7 cellular contexts compared by ENCODE assay signal in the genomic region with DNA sequence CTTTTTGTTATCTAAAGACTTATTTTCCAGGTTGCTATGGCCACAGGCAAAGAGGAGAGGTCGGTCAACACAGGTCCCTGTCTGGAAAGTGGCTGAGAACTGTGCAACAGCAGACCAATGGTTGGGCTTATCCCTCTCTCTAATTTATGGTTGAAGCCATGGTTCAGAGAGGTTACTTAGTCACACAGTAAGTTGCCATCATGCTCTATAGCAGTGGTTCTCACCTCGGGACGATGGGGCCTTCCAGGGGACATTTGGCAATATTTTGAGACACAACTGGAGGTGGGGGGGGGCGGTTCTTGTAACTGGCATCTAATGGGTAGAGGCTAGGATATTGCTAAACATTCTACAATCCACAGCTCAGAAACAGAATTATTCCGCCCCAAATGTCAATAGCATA. TPM values are rescaled to one million over a fixed set of nuclear protein-coding genes. Genes with fewer than 3 reads are reported as not detected.
DNase-seq lines count a peak whose midpoint lies in the region; ATAC-seq and TF ChIP-seq lines count a peak whose summit lies in the region.

No MANE protein-coding gene starts in this region.

- H3K27ac ChIP-seq in PC-9 (no peak overlapping the region), esophagus (ENCODE audit: low read depth in 2 of 2, low read length in 1 of 2) (peak overlapping the region; percentile 93), sigmoid colon (peak overlapping the region; percentile 85 to 93 (median 89))

- no peak overlapping the region for H2AFZ ChIP-seq in PC-9

- peak overlapping the region; percentile 77; the same call in 1 of the 2 replicates for H3K9ac ChIP-seq in ES-I3 (ENCODE audit: low read depth, low read length)

- H3K9me2 ChIP-seq in PC-9 (ENCODE audit: insufficient read depth) = no peaks in the 10 kb centered on the region

- H3K9me3 ChIP-seq in ES-I3 (ENCODE audit: control insufficient read depth, insufficient read depth, low read length) = no peaks in the 10 kb centered on the region
- no peaks in the 10 kb centered on the region for H3K9me3 ChIP-seq in PC-9 (ENCODE audit: insufficient read depth, low read depth)
- H3K9me3 ChIP-seq in esophagus (ENCODE audit: control insufficient read depth in 2 of 2, insufficient read depth in 1 of 2, low read depth in 1 of 2, low read length in 1 of 2) = no peaks in the 10 kb centered on the region
- H3K9me3 ChIP-seq in sigmoid colon = no peaks in the 10 kb centered on the region

- intact Hi-C loops in PC-9 (cut with micrococcal nuclease; ENCODE audit: unreplicated experiment) (loop anchor here (1.0 to 5.0 kb wide), 7 partner anchors 31 to 1033 kb away; a partner anchor contains a TSS), sigmoid colon (cut with DNase I) (loop anchor here (5.0 to 10.0 kb wide), 3 partner anchors 120 to 397 kb away; a partner anchor contains a TSS)

- H3K36me3 ChIP-seq in ES-I3 (ENCODE audit: insufficient read depth, low read length) (peaks cover 9% of the 10 kb centered on the region; the same call in 1 of the 2 replicates), PC-9 (ENCODE audit: low read depth) (peaks cover 18% of the 10 kb centered on the region), esophagus (ENCODE audit: control insufficient read depth in 2 of 2, insufficient read depth in 2 of 2, low read length in 1 of 2) (no peaks in the 10 kb centered on the region), sigmoid colon (no peaks in the 10 kb centered on the region)

- POLR2A ChIA-PET in PC-9 (lab: Charles Lee; ENCODE audit: unreplicated experiment) = no interaction called here

- TF ChIP-seq EP300 in sigmoid colon (IDR thresholded peaks at IDR 0.05) = no peak

- CTCF ChIA-PET in PC-9 (lab: Charles Lee) = interaction anchor here (0.7 to 2.1 kb wide), 6 partner anchors 33 to 1403 kb away, joined by 5 to 20 read pairs (median 8); no protein-coding TSS in a partner anchor

- no peaks in the 10 kb centered on the region; the same call in 1 of the 2 replicates for H3K4me1 ChIP-seq in ES-I3 (ENCODE audit: insufficient read depth, low read length)
- peaks cover 16% of the 10 kb centered on the region for H3K4me1 ChIP-seq in PC-9 (replicated peaks; ENCODE audit: insufficient read depth)
- peaks cover 0 to 4% of the 10 kb centered on the region in 2 donors for H3K4me1 ChIP-seq in esophagus (ENCODE audit: control insufficient read depth in 2 of 2, insufficient read depth in 2 of 2, low read length in 1 of 2)
- peaks cover 0 to 46% (median 43%) of the 10 kb centered on the region in 4 donors for H3K4me1 ChIP-seq in sigmoid colon

- ATAC-seq in omental fat pad (ENCODE audit: low FRiP score) = no peak

- peaks cover 20% of the 10 kb centered on the region for H3K79me2 ChIP-seq in PC-9 (ENCODE audit: low read depth)

- no TSS peak for BruUV-seq in PC-9 (replicated peaks; lab: Mats Ljungman, UMichigan)

- H3K27me3 ChIP-seq in PC-9 (ENCODE audit: insufficient read depth, low read depth) = no peaks in the 10 kb centered on the region
- no peaks in the 10 kb centered on the region for H3K27me3 ChIP-seq in esophagus (ENCODE audit: control insufficient read depth in 1 of 2, insufficient read depth in 2 of 2, low read length in 2 of 2)
- H3K27me3 ChIP-seq in sigmoid colon = no peaks in the 10 kb centered on the region

- peak overlapping the region; percentile 95 for H3K4me2 ChIP-seq in PC-9

- 0 out of 2 replicates have a peak, but pooled peaks cover 5% of the 10 kb centered on the region for H3F3A ChIP-seq in PC-9 (ENCODE audit: insufficient read depth, low read depth)

- H3K4me3 ChIP-seq in PC-9 (no peak overlapping the region), esophagus (ENCODE audit: low read depth in 1 of 2, low read length in 2 of 2) (peak overlapping the region in 1 of 2 donors; percentile 80), sigmoid colon (peak overlapping the region in 2 of 4 donors; percentile 61 to 79)

- TF ChIP-seq CTCF in PC-9 (conservative IDR thresholded peaks at IDR 0.05) (no peak), sigmoid colon (IDR thresholded peaks at IDR 0.05) (no peak), omental fat pad (IDR thresholded peaks at IDR 0.05) (no peak)

- 62 to 70% methylated on average over 5 of the region's 5 CpGs for WGBS in esophagus, 2 donors
- 64 to 74% methylated on average over 5 of the region's 5 CpGs for WGBS in sigmoid colon, 2 donors

- no peak for TF ChIP-seq POLR2A in sigmoid colon (IDR thresholded peaks at IDR 0.05)

- peaks cover 3% of the 10 kb centered on the region for H4K20me1 ChIP-seq in PC-9 (ENCODE audit: insufficient read depth)

- DNase-seq in PC-9 (no peak), sigmoid colon (no peak), SW480 (ENCODE audit: low spot score) (no peak), omental fat pad (ENCODE audit: low spot score) (no peak), NCI-H187 treated with DMSO at 0.1 percent for 48 hours (lab: John Stamatoyannopoulos, UW) (no peak)

RNA-seq across cellular contexts. Expression of a gene that starts 0.8 kb away (rescaled TPM):
- total RNA-seq in PC-9 (2021) (47.6 and 69.9 TPM in 2 replicates), sigmoid colon (100 to 1,000 TPM; 111 to 158 (median 123) TPM), omental fat pad (10 to 100 TPM; 22.6 to 60.4 (median 40.9) TPM)
- polyA plus RNA-seq in esophagus (10 to 100 TPM; 24.6 to 36.4 TPM), sigmoid colon (10 to 100 TPM; 28.0 to 36.6 (median 33.4) TPM)

RNA-seq across cellular contexts. Expression of a gene that starts 7.0 kb away (rescaled TPM):
- total RNA-seq in PC-9 (2021) (0.33 and 0.70 TPM in 2 replicates), sigmoid colon (not detected), omental fat pad (under 1 TPM in 1 of 4 donors, not detected in 3; 0.12 TPM)
- polyA plus RNA-seq in esophagus (under 1 TPM; 0.07 to 0.18 TPM), sigmoid colon (under 1 TPM; 0.26 to 0.92 (median 0.60) TPM)

RNA-seq across cellular contexts. Expression of a gene that starts 53.7 kb away (rescaled TPM):
- total RNA-seq in PC-9 (2021) (not detected in 2 replicates), sigmoid colon (not detected), omental fat pad (not detected)
- polyA plus RNA-seq in esophagus (under 1 TPM in 1 of 2 donors, not detected in 1; 0.01 TPM), sigmoid colon (under 1 TPM in 1 of 3 donors, not detected in 2; 0.03 TPM)
